Comparison of ENCODE assay signal across 24 cellular contexts in genomic region chr1:67105508-67105907, GRCh38. TPM values are rescaled to one million over a fixed set of nuclear protein-coding genes. Genes with fewer than 3 reads are reported as not detected.
DNase-seq lines count a peak whose midpoint lies in the region; ATAC-seq, FAIRE-seq and TF ChIP-seq lines count a peak whose summit lies in the region.
"Had no signal": no experiment of that assay in that cellular context is flagged by ENCODE, and none has a peak within 500 bp of the region (broad histone marks: within the 10 kb centered on the region; RNA-seq: fewer than 3 reads in every experiment).

No MANE protein-coding gene starts in this region.

- TF ChIP-seq EP300 in GM12878 (IDR thresholded peaks at IDR 0.05; ENCODE audit: borderline replicate concordance in 1 of 2, control insufficient read depth in 1 of 2, low read depth in 2 of 2, low read length in 2 of 2): no peak

- SMC1A ChIA-PET in GM12878 (lab: Charles Lee; ENCODE audit: uncharacterized antibody, unreplicated experiment): interaction anchor here (1.1 to 1.2 kb wide), 2 partner anchors 14 to 110 kb away, joined by 3 read pairs; no protein-coding TSS in a partner anchor

- no peaks in the 10 kb centered on the region for H3K79me2 ChIP-seq in GM12878 (ENCODE audit: control insufficient read depth, insufficient read depth, low read length)
- no peaks in the 10 kb centered on the region for H3K79me2 ChIP-seq in neural progenitor cell (ENCODE audit: low read depth)

- H3K27ac ChIP-seq in GM12878 (ENCODE audit: control insufficient read depth, insufficient read depth) (no peak overlapping the region), neural progenitor cell (no peak overlapping the region)
- H3K27ac ChIP-seq: RWPE1 had no signal

- CTCF ChIA-PET in GM12878 (lab: Yijun Ruan, JAX): no interaction called here

- H4K20me1 ChIP-seq in GM12878 (ENCODE audit: control insufficient read depth, insufficient read depth) (no peaks in the 10 kb centered on the region), neural progenitor cell (ENCODE audit: low read depth) (no peaks in the 10 kb centered on the region)

- no TSS peak for BruUV-seq in GM12878 (replicated peaks; lab: Mats Ljungman, UMichigan)

- H3K27ac Mint-ChIP-seq in neural progenitor cell: no peak overlapping the region
- H3K27ac Mint-ChIP-seq: GM23338, H9, T-cell had no signal

- DNase-seq in NCI-H526 treated with DMSO at 0.1 percent for 48 hours (lab: John Stamatoyannopoulos, UW): peak; percentile 18
- DNase-seq in NCI-H526 (lab: John Stamatoyannopoulos, UW): no peak
- peak; percentile 48 for DNase-seq in NCI-H69 (lab: John Stamatoyannopoulos, UW)
- DNase-seq in GM12878 (ENCODE audit: low read depth, low spot score): no peak
- no peak for DNase-seq in neural progenitor cell (ENCODE audit: low spot score)
- no peak for DNase-seq in posterior cingulate gyrus
- DNase-seq in NCI-H1694 (lab: John Stamatoyannopoulos, UW): no peak
- DNase-seq: Calu3, H9, KG1, NCI-H1048, NCI-H187 treated with DMSO at 0.1 percent for 48 hours, NCI-H524, SHP77, T-cell had no signal

- H3K36me3 ChIP-seq in GM12878 (ENCODE audit: control insufficient read depth in 2 of 2, insufficient read depth in 2 of 2, low read length in 1 of 2): no peaks in the 10 kb centered on the region
- no peaks in the 10 kb centered on the region for H3K36me3 ChIP-seq in neural progenitor cell

- no peaks in the 10 kb centered on the region for H3K9me3 ChIP-seq in GM12878 (replicated peaks; ENCODE audit: control insufficient read depth, insufficient read depth, low read length)
- no peaks in the 10 kb centered on the region for H3K9me3 ChIP-seq in neural progenitor cell (ENCODE audit: low read depth)

- no peaks in the 10 kb centered on the region for H3K4me1 Mint-ChIP-seq in neural progenitor cell
- H3K4me1 Mint-ChIP-seq: GM23338, H9 had no signal

- FAIRE-seq in GM12878 (lab: Jason Lieb, UNC): peak; percentile 31
- FAIRE-seq: HTR-8/SVneo had no signal

- no peaks in the 10 kb centered on the region for H3F3A ChIP-seq in neural progenitor cell (ENCODE audit: low read depth)

- no peaks in the 10 kb centered on the region for H3K9me3 Mint-ChIP-seq in neural progenitor cell
- H3K9me3 Mint-ChIP-seq: GM23338, H9, T-cell had no signal

- no peak overlapping the region for H3K9ac ChIP-seq in GM12878 (ENCODE audit: control insufficient read depth, insufficient read depth, low read length)
- no peak overlapping the region for H3K9ac ChIP-seq in neural progenitor cell

- no peaks in the 10 kb centered on the region for H3K36me3 Mint-ChIP-seq in neural progenitor cell
- H3K36me3 Mint-ChIP-seq: T-cell had no signal

- TF ChIP-seq RAD21 in GM12878 (IDR thresholded peaks at IDR 0.05; ENCODE audit: insufficient read depth, low read depth, low read length): no peak

- WGBS in GM12878 (ENCODE audit: insufficient coverage, insufficient replicate concordance, low lambda C conversion rate, missing lambda C conversion rate): 0% methylated on average over 2 of the region's 2 CpGs

- intact Hi-C loops in GM12878 (cut with micrococcal nuclease; ENCODE audit: unreplicated experiment) (no loop called here), posterior cingulate gyrus (cut with DNase I) (no loop called here)

- POLR2A ChIA-PET in GM12878 (lab: Charles Lee): no interaction called here

- ATAC-seq in GM12878: no peak
- ATAC-seq: GM23338, Panc1, T-cell had no signal

- H3K27me3 ChIP-seq in GM12878 (replicated peaks in 1 of 2; ENCODE audit: control insufficient read depth in 2 of 2, insufficient read depth in 2 of 2, low read length in 1 of 2): no peaks in the 10 kb centered on the region; a peak in 2 of 4 replicates
- no peaks in the 10 kb centered on the region for H3K27me3 ChIP-seq in neural progenitor cell

- no peak overlapping the region for H2AFZ ChIP-seq in GM12878 (ENCODE audit: control insufficient read depth, low read depth, low read length)
- H2AFZ ChIP-seq in neural progenitor cell (replicated peaks): peak overlapping the region; percentile 44
- H2AFZ ChIP-seq: GM23338 had no signal

- no peak overlapping the region for H3K4me3 Mint-ChIP-seq in neural progenitor cell
- H3K4me3 Mint-ChIP-seq: GM23338, H9, T-cell had no signal

- no peak overlapping the region for H3K4me3 ChIP-seq in GM12878
- no peak overlapping the region for H3K4me3 ChIP-seq in neural progenitor cell
- H3K4me3 ChIP-seq: GM23338 had no signal

- H3K4me1 ChIP-seq in GM12878 (ENCODE audit: control insufficient read depth, insufficient read depth, low read length) (no peaks in the 10 kb centered on the region), neural progenitor cell (peaks cover 6% of the 10 kb centered on the region)

- H3K4me2 ChIP-seq in GM12878 (ENCODE audit: control insufficient read depth, insufficient read depth) (no peak overlapping the region), neural progenitor cell (no peak overlapping the region)
- H3K4me2 ChIP-seq: GM23338 had no signal

- RAD21 ChIA-PET in GM12878 (lab: Charles Lee; ENCODE audit: unreplicated experiment): interaction anchor here (1.3 kb wide), 1 partner anchor 106 kb away, joined by 3 read pairs; no protein-coding TSS in a partner anchor

- no peaks in the 10 kb centered on the region for H3K27me3 Mint-ChIP-seq in neural progenitor cell (ENCODE audit: insufficient read depth, low read depth)

- in situ Hi-C loops in GM12878 (cut with MboI): no loop called here

- TF ChIP-seq CTCF in GM12878 (IDR thresholded peaks at IDR 0.05 in 2 of 3, conservative IDR thresholded peaks at IDR 0.05 in 1 of 3; ENCODE audit: control insufficient read depth in 2 of 3, extremely low read depth in 1 of 3, insufficient read depth in 1 of 3, low read depth in 3 of 3, low read length in 3 of 3) (no peak), neural progenitor cell (IDR thresholded peaks at IDR 0.05) (no peak)

- no peak for TF ChIP-seq POLR2A in GM12878 (IDR thresholded peaks at IDR 0.05; ENCODE audit: low read depth, low read length)

TF ChIP-seq in GM12878, 131 proteins besides CTCF, POLR2A, EP300 and RAD21:
- TF ChIP-seq E2F8 (IDR thresholded peaks at IDR 0.05; ENCODE audit: low read depth, partially characterized antibody): no peak
- no peak for TF ChIP-seq ZNF207 (IDR thresholded peaks at IDR 0.05; ENCODE audit: borderline replicate concordance)
- TF ChIP-seq PAX8 (IDR thresholded peaks at IDR 0.05): no peak

RNA-seq across cellular contexts. Expression of gene C1orf141, which starts 29.3 kb away (rescaled TPM):
- total RNA-seq in GM12878 (2013; cell fraction: nucleolus; rRNA removed): not detected in 2 replicates
- total RNA-seq in GM12878 (2014; rRNA removed) (not detected in 2 replicates), GM12878 (2014; rRNA removed; fragmentation: Illumina TruSeq; extraction: Trizol) (not detected in 2 replicates), GM12878 (2021) (not detected in 2 replicates), neural progenitor cell (ENCODE audit: low replicate concordance) (not detected in 2 replicates)
- not detected for polyA plus RNA-seq in GM12878 (2011; ENCODE audit: low read depth)
- polyA plus RNA-seq in GM12878 (2011; rRNA removed) (not detected in 2 replicates), GM12878 (2014; fragmentation: Illumina TruSeq; extraction: Trizol) (not detected in 2 replicates), GM12878 (2014; fragmentation: Nextera tagmentation; extraction: Ambion mirVana) (not detected), GM12878 (2014; rRNA removed) (not detected in 2 replicates), GM12878 (2016; fragmentation: Nextera tagmentation; extraction: Ambion mirVana) (not detected)
- not detected in 2 replicates for polyA plus RNA-seq in GM12878 (2011; cell fraction: cytosol; rRNA removed)
- not detected in 2 replicates for polyA plus RNA-seq in GM12878 (2011; cell fraction: nucleus; rRNA removed)
- polyA plus RNA-seq in GM12878 (2012): not detected in 2 replicates
- not detected in 2 replicates for polyA minus RNA-seq in GM12878 (2011; rRNA and poly(A)+ RNA removed)
- not detected in 2 replicates for polyA minus RNA-seq in GM12878 (2011; cell fraction: cytosol; rRNA and poly(A)+ RNA removed)
- polyA minus RNA-seq in GM12878 (2011; cell fraction: nucleus; rRNA and poly(A)+ RNA removed): not detected in 2 replicates
- total RNA-seq: A172, Calu3, Daoy, G401, GM23338, H9, SK-MEL-5, T-cell had no signal
- polyA plus RNA-seq: BJ, GM23338 had no signal

RNA-seq across cellular contexts. Expression of gene SLC35D1, which starts 51.6 kb away (rescaled TPM):
- 20.6 and 22.1 TPM in 2 replicates for total RNA-seq in GM12878 (2013; cell fraction: nucleolus; rRNA removed)
- total RNA-seq in GM12878 (2014; rRNA removed) (7.7 and 9.5 TPM in 2 replicates), GM12878 (2014; rRNA removed; fragmentation: Illumina TruSeq; extraction: Trizol) (9.0 and 9.3 TPM in 2 replicates), GM12878 (2021) (8.4 and 8.6 TPM in 2 replicates), neural progenitor cell (ENCODE audit: low replicate concordance) (3.4 and 3.9 TPM in 2 replicates)
- polyA plus RNA-seq in GM12878 (2011; ENCODE audit: low read depth): 4.0 TPM
- polyA plus RNA-seq in GM12878 (2011; rRNA removed) (8.8 and 10.6 TPM in 2 replicates), GM12878 (2014; fragmentation: Illumina TruSeq; extraction: Trizol) (9.3 and 10.8 TPM in 2 replicates), GM12878 (2014; fragmentation: Nextera tagmentation; extraction: Ambion mirVana) (1 to 10 TPM; 2.9 to 3.4 TPM), GM12878 (2014; rRNA removed) (6.0 and 7.0 TPM in 2 replicates), GM12878 (2016; fragmentation: Nextera tagmentation; extraction: Ambion mirVana) (10 to 100 TPM; 11.4 to 12.4 TPM)
- 4.6 and 5.3 TPM in 2 replicates for polyA plus RNA-seq in GM12878 (2011; cell fraction: cytosol; rRNA removed)
- 8.7 and 8.9 TPM in 2 replicates for polyA plus RNA-seq in GM12878 (2011; cell fraction: nucleus; rRNA removed)
- 4.8 TPM in 2 replicates for polyA plus RNA-seq in GM12878 (2012)
- 10.0 and 11.4 TPM in 2 replicates for polyA minus RNA-seq in GM12878 (2011; rRNA and poly(A)+ RNA removed)
- 2.9 and 4.3 TPM in 2 replicates for polyA minus RNA-seq in GM12878 (2011; cell fraction: cytosol; rRNA and poly(A)+ RNA removed)
- 6.3 and 9.9 TPM in 2 replicates for polyA minus RNA-seq in GM12878 (2011; cell fraction: nucleus; rRNA and poly(A)+ RNA removed)

Comparison
In these comparisons a context has a peak if more than half of its experiments do, and no peak if none do; other contexts are left out.
1. DNase-seq: peak in NCI-H526 treated with DMSO at 0.1 percent for 48 hours (single experiment) and NCI-H69 (single experiment); none in NCI-H526 (0 of 2), GM12878 (single experiment), neural progenitor cell (single experiment), posterior cingulate gyrus (0 of 10) and NCI-H1694 (single experiment).